In the genomic region with DNA sequence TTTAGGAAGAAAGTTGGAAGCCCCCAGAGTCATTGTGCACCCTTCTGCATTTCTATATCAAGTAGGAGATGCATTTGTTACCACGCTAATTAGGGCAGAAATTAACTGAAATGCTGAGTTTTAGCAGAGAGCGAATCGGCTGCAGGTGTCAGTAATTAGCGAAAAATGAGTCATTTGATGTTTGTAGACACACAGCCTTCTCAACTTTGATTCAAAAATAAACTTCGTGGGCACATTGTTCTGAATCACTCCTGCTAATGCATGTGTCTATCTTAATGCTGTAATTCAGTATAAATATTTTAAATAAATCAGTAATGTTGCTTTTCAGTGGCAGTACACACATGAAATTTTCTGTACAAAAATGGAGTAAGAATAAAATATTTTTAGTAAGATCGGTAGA, we compare ENCODE assay signal across 25 cellular contexts.
"Had no signal": no experiment of that assay in that cellular context is flagged by ENCODE, and none has a peak within 500 bp of the region (broad histone marks: within the 10 kb centered on the region; RNA-seq: fewer than 3 reads in every experiment).

No MANE protein-coding gene starts in this region.

- H3K27ac ChIP-seq: breast epithelium had no signal

- H3K27ac Mint-ChIP-seq: activated B cell treated with CpG ODN at 0.5 μM for 24 hours; activated CD8-positive, alpha-beta T cell treated with anti-CD3 and anti-CD28 coated beads, Interleukin-2, amount 10 ng/mL, durations not matched to agents 7 days and 5 days; activated naive CD4-positive, alpha-beta T cell treated with anti-CD3 and anti-CD28 coated beads, Interleukin-2, amount 50 U/mL, for 24 hours; activated T-helper 2 cell treated with anti-CD3 and anti-CD28 coated beads, Interferon-gamma antibody, Interleukin-2, Interleukin-4, amounts not matched to agents 10 μg/mL and 5 μg/mL and 100 μg/mL, durations not matched to agents 14 hours and 24 hours and 36 hours had no signal

- H3K9me3 Mint-ChIP-seq: activated B cell treated with CpG ODN at 0.5 μM for 24 hours; activated naive CD4-positive, alpha-beta T cell treated with anti-CD3 and anti-CD28 coated beads, Interleukin-2, amount 50 U/mL, for 24 hours; activated T-cell treated with anti-CD3 and anti-CD28 coated beads, Interleukin-2, amount 50 U/mL, for 4 hours had no signal

- H3K36me3 ChIP-seq: breast epithelium had no signal

- ATAC-seq: activated CD8-positive, alpha-beta T cell treated with anti-CD3 and anti-CD28 coated beads, Interleukin-2, amount 10 ng/mL, durations not matched to agents 7 days and 5 days; activated T-cell treated with anti-CD3 and anti-CD28 coated beads, Interleukin-2, amount 50 U/mL, for 4 hours; PC-3; T-helper 17 cell had no signal

- H3K36me3 Mint-ChIP-seq: activated naive CD4-positive, alpha-beta T cell treated with anti-CD3 and anti-CD28 coated beads, Interleukin-2, amount 50 U/mL, for 24 hours had no signal

- DNase-seq: activated B cell treated with CpG ODN at 0.5 μM for 24 hours; activated CD4-positive, alpha-beta T cell treated with anti-CD3 and anti-CD28 coated beads for 4 hours; activated CD4-positive, alpha-beta T cell treated with anti-CD3 and anti-CD28 coated beads, Interleukin-2, amount 50 U/mL, for 4 hours; activated CD8-positive, alpha-beta T cell treated with anti-CD3 and anti-CD28 coated beads, Interleukin-2, amount 10 ng/mL, durations not matched to agents 7 days and 5 days; activated gamma-delta T cell treated with Interleukin-2 at 50 U/mL for 16 hours; activated T-cell treated with anti-CD3 and anti-CD28 coated beads, Interleukin-2, amount 50 U/mL, for 4 hours; caudate nucleus; Kasumi-1; KBM-7; NCI-H1048; NCI-H1694; NCI-H2029; NCI-H2107; NCI-H2171 treated with DMSO at 0.1 percent for 48 hours; NCI-H226; NCI-H526; NK-92 treated with Interleukin-12 subunit alpha and Interleukin-12 subunit beta, amount 100 ng/mL, for 24 hours; PC-3; SHP77 treated with DMSO at 0.1 percent for 48 hours; T-helper 17 cell; T-helper 9 cell had no signal

- H3K27me3 Mint-ChIP-seq: activated naive CD4-positive, alpha-beta T cell treated with anti-CD3 and anti-CD28 coated beads, Interleukin-2, amount 50 U/mL, for 24 hours had no signal

- H3K4me3 Mint-ChIP-seq: activated B cell treated with CpG ODN at 0.5 μM for 24 hours; activated CD8-positive, alpha-beta T cell treated with anti-CD3 and anti-CD28 coated beads, Interleukin-2, amount 10 ng/mL, durations not matched to agents 7 days and 5 days; activated naive CD4-positive, alpha-beta T cell treated with anti-CD3 and anti-CD28 coated beads, Interleukin-2, amount 50 U/mL, for 24 hours; activated T-cell treated with anti-CD3 and anti-CD28 coated beads, Interleukin-2, amount 50 U/mL, for 4 hours; T-helper 17 cell had no signal

- H3K4me3 ChIP-seq: breast epithelium had no signal

- FAIRE-seq: TTC549 had no signal
